In genomic region chr18:48292229-48292628, GRCh38 we compare ENCODE assay signal across 23 cellular contexts.
DNase-seq lines count a peak whose midpoint lies in the region; ATAC-seq lines count a peak whose summit lies in the region.
"Had no signal": no experiment of that assay in that cellular context is flagged by ENCODE, and none has a peak within 500 bp of the region (broad histone marks: within the 10 kb centered on the region; RNA-seq: fewer than 3 reads in every experiment).

No MANE protein-coding gene starts in this region.

- peak; percentile 37 for DNase-seq in CMK (ENCODE audit: low read depth)
- DNase-seq in LHCN-M2 (ENCODE audit: low read depth) = peak; percentile 9
- DNase-seq in SKM-1 (lab: John Stamatoyannopoulos, UW; ENCODE audit: unreplicated experiment) = peak; percentile 37
- DNase-seq in myocyte (ENCODE audit: low read depth) = peak; percentile 62
- DNase-seq in NCI-H69 (lab: John Stamatoyannopoulos, UW) = no peak
- DNase-seq in activated T-cell treated with anti-CD3 and anti-CD28 coated beads, Interleukin-2, amount 50 U/mL, for 48 hours = no peak
- DNase-seq: Calu3; CD4-positive, alpha-beta memory T cell; GOT3; NCI-H1092 treated with DMSO at 0.1 percent for 48 hours; NCI-H146; NCI-H2029 treated with DMSO at 0.1 percent for 48 hours; NCI-H2171 treated with DMSO at 0.1 percent for 48 hours; NCI-H446; NK-92 treated with Interleukin-12 subunit alpha and Interleukin-12 subunit beta, amount 100 ng/mL, for 24 hours; RPMI8226; SHP77 treated with DMSO at 0.1 percent for 48 hours had no signal

- ATAC-seq in HG03095 (IDR thresholded peaks at IDR 0.05; ENCODE audit: unreplicated experiment) (no peak), GM19452 (IDR thresholded peaks at IDR 0.05; ENCODE audit: unreplicated experiment) (no peak)
- ATAC-seq: A549, GM12878, K562, SK-N-SH treated with all-trans-retinoic acid at 6 μM for 48 hours had no signal

Comparison
In these comparisons a context has a peak if more than half of its experiments do, and no peak if none do; other contexts are left out.
1. DNase-seq: peak in CMK (single experiment), LHCN-M2 (single experiment), SKM-1 (single experiment) and myocyte (single experiment); none in NCI-H69 (single experiment) and activated T-cell treated with anti-CD3 and anti-CD28 coated beads, Interleukin-2, amount 50 U/mL, for 48 hours (0 of 2).